ENCODE assay signal across 17 cellular contexts in genomic region chr9:61666849-61667371, GRCh38.
"Had no signal": no experiment of that assay in that cellular context is flagged by ENCODE, and none has a peak within 500 bp of the region (broad histone marks: within the 10 kb centered on the region; RNA-seq: fewer than 3 reads in every experiment).

No MANE protein-coding gene starts in this region.

- H3K4me1 Mint-ChIP-seq: activated naive CD8-positive, alpha-beta T cell treated with anti-CD3 and anti-CD28 coated beads, Interleukin-2, amount 50 U/mL, for 24 hours; natural killer cell had no signal

- H3K4me3 Mint-ChIP-seq: activated naive CD8-positive, alpha-beta T cell treated with anti-CD3 and anti-CD28 coated beads, Interleukin-2, amount 50 U/mL, for 24 hours; activated T-helper 1 cell treated with anti-CD3 and anti-CD28 coated beads, Interleukin-12 subunit alpha, Interleukin-12 subunit beta, Interleukin-2, Interleukin-4 antibody, amounts not matched to agents 30 ng/mL and 10 ng/mL and 1 ng/mL, durations not matched to agents 14 hours and 24 hours and 36 hours; natural killer cell; stimulated activated naive CD8-positive, alpha-beta T cell treated with anti-CD3 and anti-CD28 coated beads, Interleukin-15, Interleukin-2, amounts not matched to agents 100 ng/mL and 50 ng/mL, for 24 hours had no signal

- H3K27me3 ChIP-seq: ascending aorta, cardiac muscle cell, colonic mucosa, testis, vagina had no signal

- H3K4me3 ChIP-seq: ascending aorta, cardiac muscle cell, colonic mucosa, lung, psoas muscle, testis, vagina had no signal

- H3K27ac Mint-ChIP-seq: activated naive CD8-positive, alpha-beta T cell treated with anti-CD3 and anti-CD28 coated beads, Interleukin-2, amount 50 U/mL, for 24 hours; activated T-helper 1 cell treated with anti-CD3 and anti-CD28 coated beads, Interleukin-12 subunit alpha, Interleukin-12 subunit beta, Interleukin-2, Interleukin-4 antibody, amounts not matched to agents 30 ng/mL and 10 ng/mL and 1 ng/mL, durations not matched to agents 14 hours and 24 hours and 36 hours; natural killer cell; stimulated activated naive CD8-positive, alpha-beta T cell treated with anti-CD3 and anti-CD28 coated beads, Interleukin-15, Interleukin-2, amounts not matched to agents 100 ng/mL and 50 ng/mL, for 24 hours had no signal

- H3K27ac ChIP-seq: ascending aorta, cardiac muscle cell, colonic mucosa, psoas muscle, testis, vagina had no signal

- H3K36me3 ChIP-seq: ascending aorta, cardiac muscle cell, colonic mucosa, vagina had no signal

- H3K9me3 ChIP-seq: ascending aorta, colonic mucosa, psoas muscle, testis, vagina had no signal

- H3K4me1 ChIP-seq: ascending aorta, colonic mucosa, psoas muscle, testis, vagina had no signal

- DNase-seq: activated naive CD4-positive, alpha-beta T cell treated with Interleukin-2 at 50 U/mL for 16 hours; activated naive CD8-positive, alpha-beta T cell treated with anti-CD3 and anti-CD28 coated beads, Interleukin-2, amount 50 U/mL, for 24 hours; colonic mucosa; effector CD4-positive, alpha-beta T cell; hippocampal formation; natural killer cell; psoas muscle; stimulated activated CD4-positive, alpha-beta T cell treated with anti-CD3 and anti-CD28 coated beads, Interleukin-15, amount 100 ng/mL, for 24 hours; stimulated activated CD4-positive, alpha-beta T cell treated with anti-CD3 and anti-CD28 coated beads, Interleukin-4, amount 100 ng/mL, for 24 hours; T-helper 2 cell had no signal

- ATAC-seq: activated naive CD8-positive, alpha-beta T cell treated with anti-CD3 and anti-CD28 coated beads, Interleukin-2, amount 50 U/mL, for 24 hours; natural killer cell; psoas muscle had no signal

- H3K27me3 Mint-ChIP-seq: activated naive CD8-positive, alpha-beta T cell treated with anti-CD3 and anti-CD28 coated beads, Interleukin-2, amount 50 U/mL, for 24 hours; stimulated activated naive CD8-positive, alpha-beta T cell treated with anti-CD3 and anti-CD28 coated beads, Interleukin-15, Interleukin-2, amounts not matched to agents 100 ng/mL and 50 ng/mL, for 24 hours had no signal
